In the genomic region with DNA sequence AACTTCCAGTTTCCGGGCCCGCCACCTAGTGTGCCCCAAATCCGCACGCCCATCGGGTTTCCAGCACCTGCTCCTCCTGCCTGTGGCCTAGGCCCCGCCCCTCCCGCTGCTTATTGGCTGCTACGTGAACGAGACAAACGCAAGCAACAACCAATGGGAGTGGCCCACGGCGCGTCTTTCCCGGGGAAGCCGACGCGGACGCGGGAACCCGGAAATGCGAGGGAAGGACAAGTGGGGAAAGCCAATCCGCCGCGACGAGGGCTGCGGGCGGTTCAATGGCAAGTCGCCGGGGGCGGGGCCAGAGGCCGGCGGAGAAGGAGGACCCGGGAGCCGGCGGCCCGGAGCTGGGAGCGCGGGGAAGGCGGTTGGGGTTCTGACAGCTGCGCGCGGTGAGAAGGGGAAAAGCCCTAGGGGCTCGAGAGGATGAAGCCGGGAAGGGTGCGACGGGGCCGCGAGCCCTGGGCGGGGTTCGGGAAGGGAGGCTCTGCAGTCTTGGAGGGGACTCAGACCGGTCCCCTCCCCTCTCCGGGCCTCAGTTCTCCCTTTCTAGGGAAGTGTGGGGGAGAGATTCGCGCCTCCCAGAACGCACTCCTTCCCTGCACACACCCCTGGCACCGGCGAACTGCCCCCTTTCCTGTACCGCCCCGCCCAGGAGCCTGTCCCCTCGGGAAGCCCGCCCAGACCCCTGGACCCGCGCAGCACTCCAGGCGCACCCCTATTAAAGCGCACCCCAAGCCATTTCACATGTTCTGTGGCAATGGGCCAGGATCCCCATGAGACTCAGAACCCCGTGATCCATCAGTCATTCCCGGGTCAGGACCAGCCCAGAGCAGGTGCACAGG, we compare ENCODE assay signal across 1 cellular context.
A peak's percentile ranks its signal among the peaks of the same experiment; 100 is the strongest.
TF ChIP-seq lines count a peak whose summit lies in the region.

A gene (plus strand): TSS at position 305 of the 842 bp plus-strand sequence. CDS start 1,696 bp downstream, outside the sequence.

TF ChIP-seq in HepG2, 621 proteins besides CTCF, POLR2A, EP300 and RAD21 (continued from another document and continues in another):
- TF ChIP-seq, protein P1, sequence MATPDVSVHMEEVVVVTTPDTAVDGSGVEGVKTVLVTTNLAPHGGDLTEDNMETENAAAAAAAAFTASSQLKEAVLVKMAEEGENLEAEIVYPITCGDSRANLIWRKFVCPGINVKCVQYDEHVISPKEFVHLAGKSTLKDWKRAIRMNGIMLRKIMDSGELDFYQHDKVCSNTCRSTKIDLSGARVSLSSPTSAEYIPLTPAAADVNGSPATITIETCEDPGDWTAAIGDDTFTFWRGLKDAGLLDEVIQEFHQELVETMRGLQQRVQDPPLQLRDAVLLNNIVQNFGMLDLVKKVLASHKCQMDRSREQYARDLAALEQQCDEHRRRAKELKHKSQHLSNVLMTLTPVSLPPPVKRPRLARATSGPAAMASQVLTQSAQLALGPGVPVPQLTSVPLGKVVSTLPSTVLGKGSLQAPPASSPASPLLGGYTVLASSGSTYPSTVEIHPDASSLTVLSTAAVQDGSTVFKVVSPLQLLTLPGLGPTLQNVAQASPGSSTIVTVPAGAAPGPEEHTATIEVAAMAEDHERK (CRISPR knock-in tag; IDR thresholded peaks at IDR 0.05; ENCODE audit: low read depth), result no peak
- TF ChIP-seq PTBP1 (IDR thresholded peaks at IDR 0.05; ENCODE audit: low read depth, low read length, poor library complexity, severe bottlenecking) (no peak), EED (CRISPR knock-in tag; IDR thresholded peaks at IDR 0.05) (no peak), SRY (CRISPR knock-in tag; IDR thresholded peaks at IDR 0.05) (no peak), NFATC3 (CRISPR knock-in tag; IDR thresholded peaks at IDR 0.05) (no peak), MAZ (IDR thresholded peaks at IDR 0.05; ENCODE audit: borderline replicate concordance, low read depth, low read length) (peak; percentile 63; the same call in 1 of the 2 replicates), MAZ (CRISPR knock-in tag; IDR thresholded peaks at IDR 0.05; ENCODE audit: low read depth) (peak; percentile 69; the same call in 1 of the 2 replicates), ISX (CRISPR knock-in tag; conservative IDR thresholded peaks at IDR 0.05) (0 out of 2 replicates have a peak, but pooled peaks have one; percentile 62), MZF1 (CRISPR knock-in tag; IDR thresholded peaks at IDR 0.05; ENCODE audit: borderline replicate concordance) (no peak), HOXA9 (CRISPR knock-in tag; IDR thresholded peaks at IDR 0.05; ENCODE audit: borderline replicate concordance) (no peak), STAT5B (CRISPR knock-in tag; IDR thresholded peaks at IDR 0.05) (no peak), SSRP1 (CRISPR knock-in tag; IDR thresholded peaks at IDR 0.05) (no peak), CREB1 (IDR thresholded peaks at IDR 0.05) (peak; percentile 91), CREB1 (CRISPR knock-in tag; IDR thresholded peaks at IDR 0.05) (peak; percentile 92), ZNF879 (CRISPR knock-in tag; IDR thresholded peaks at IDR 0.05) (no peak), ZNF224 (CRISPR knock-in tag; IDR thresholded peaks at IDR 0.05) (no peak), ZNF256 (CRISPR knock-in tag; conservative IDR thresholded peaks at IDR 0.05) (peak; percentile 50; the same call in 1 of the 2 replicates), ZNF720 (CRISPR knock-in tag; IDR thresholded peaks at IDR 0.05) (no peak), RFX1 (IDR thresholded peaks at IDR 0.05) (no peak), NFYB (CRISPR knock-in tag; IDR thresholded peaks at IDR 0.05) (peak; percentile 97), ZNF44 (CRISPR knock-in tag; IDR thresholded peaks at IDR 0.05) (no peak), MTA3 (CRISPR knock-in tag; IDR thresholded peaks at IDR 0.05) (no peak), RXRA (CRISPR knock-in tag; IDR thresholded peaks at IDR 0.05) (no peak), ZNF615 (CRISPR knock-in tag; IDR thresholded peaks at IDR 0.05; ENCODE audit: borderline replicate concordance) (no peak), ZNF12 (CRISPR knock-in tag; IDR thresholded peaks at IDR 0.05) (no peak; the same call in 1 of the 2 replicates), CCAR2 (optimal IDR thresholded peaks at IDR 0.05; ENCODE audit: low read depth, low read length) (no peak)
- TF ChIP-seq, protein P2, sequence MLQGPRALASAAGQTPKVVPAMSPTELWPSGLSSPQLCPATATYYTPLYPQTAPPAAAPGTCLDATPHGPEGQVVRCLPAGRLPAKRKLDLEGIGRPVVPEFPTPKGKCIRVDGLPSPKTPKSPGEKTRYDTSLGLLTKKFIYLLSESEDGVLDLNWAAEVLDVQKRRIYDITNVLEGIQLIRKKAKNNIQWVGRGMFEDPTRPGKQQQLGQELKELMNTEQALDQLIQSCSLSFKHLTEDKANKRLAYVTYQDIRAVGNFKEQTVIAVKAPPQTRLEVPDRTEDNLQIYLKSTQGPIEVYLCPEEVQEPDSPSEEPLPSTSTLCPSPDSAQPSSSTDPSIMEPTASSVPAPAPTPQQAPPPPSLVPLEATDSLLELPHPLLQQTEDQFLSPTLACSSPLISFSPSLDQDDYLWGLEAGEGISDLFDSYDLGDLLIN (CRISPR knock-in tag; IDR thresholded peaks at IDR 0.05; ENCODE audit: borderline replicate concordance), result no peak
- TF ChIP-seq, protein P3, sequence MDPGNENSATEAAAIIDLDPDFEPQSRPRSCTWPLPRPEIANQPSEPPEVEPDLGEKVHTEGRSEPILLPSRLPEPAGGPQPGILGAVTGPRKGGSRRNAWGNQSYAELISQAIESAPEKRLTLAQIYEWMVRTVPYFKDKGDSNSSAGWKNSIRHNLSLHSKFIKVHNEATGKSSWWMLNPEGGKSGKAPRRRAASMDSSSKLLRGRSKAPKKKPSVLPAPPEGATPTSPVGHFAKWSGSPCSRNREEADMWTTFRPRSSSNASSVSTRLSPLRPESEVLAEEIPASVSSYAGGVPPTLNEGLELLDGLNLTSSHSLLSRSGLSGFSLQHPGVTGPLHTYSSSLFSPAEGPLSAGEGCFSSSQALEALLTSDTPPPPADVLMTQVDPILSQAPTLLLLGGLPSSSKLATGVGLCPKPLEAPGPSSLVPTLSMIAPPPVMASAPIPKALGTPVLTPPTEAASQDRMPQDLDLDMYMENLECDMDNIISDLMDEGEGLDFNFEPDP (CRISPR knock-in tag; conservative IDR thresholded peaks at IDR 0.05), result no peak
- TF ChIP-seq, protein P4, sequence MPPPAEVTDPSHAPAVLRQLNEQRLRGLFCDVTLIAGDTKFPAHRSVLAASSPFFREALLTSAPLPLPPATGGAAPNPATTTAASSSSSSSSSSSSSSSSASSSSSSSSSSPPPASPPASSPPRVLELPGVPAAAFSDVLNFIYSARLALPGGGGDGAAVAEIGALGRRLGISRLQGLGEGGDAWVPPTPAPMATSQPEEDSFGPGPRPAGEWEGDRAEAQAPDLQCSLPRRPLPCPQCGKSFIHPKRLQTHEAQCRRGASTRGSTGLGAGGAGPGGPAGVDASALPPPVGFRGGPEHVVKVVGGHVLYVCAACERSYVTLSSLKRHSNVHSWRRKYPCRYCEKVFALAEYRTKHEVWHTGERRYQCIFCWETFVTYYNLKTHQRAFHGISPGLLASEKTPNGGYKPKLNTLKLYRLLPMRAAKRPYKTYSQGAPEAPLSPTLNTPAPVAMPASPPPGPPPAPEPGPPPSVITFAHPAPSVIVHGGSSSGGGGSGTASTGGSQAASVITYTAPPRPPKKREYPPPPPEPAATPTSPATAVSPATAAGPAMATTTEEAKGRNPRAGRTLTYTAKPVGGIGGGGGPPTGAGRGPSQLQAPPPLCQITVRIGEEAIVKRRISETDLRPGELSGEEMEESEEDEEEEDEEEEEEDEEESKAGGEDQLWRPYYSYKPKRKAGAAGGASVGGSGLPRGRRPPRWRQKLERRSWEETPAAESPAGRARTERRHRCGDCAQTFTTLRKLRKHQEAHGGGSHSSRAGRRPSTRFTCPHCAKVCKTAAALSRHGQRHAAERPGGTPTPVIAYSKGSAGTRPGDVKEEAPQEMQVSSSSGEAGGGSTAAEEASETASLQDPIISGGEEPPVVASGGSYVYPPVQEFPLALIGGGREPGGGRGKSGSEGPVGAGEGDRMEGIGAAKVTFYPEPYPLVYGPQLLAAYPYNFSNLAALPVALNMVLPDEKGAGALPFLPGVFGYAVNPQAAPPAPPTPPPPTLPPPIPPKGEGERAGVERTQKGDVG (CRISPR knock-in tag; IDR thresholded peaks at IDR 0.05; ENCODE audit: borderline replicate concordance), result no peak
- TF ChIP-seq, protein P5, sequence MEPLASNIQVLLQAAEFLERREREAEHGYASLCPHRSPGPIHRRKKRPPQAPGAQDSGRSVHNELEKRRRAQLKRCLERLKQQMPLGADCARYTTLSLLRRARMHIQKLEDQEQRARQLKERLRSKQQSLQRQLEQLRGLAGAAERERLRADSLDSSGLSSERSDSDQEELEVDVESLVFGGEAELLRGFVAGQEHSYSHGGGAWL (CRISPR knock-in tag; IDR thresholded peaks at IDR 0.05), result no peak
- TF ChIP-seq, protein P6, sequence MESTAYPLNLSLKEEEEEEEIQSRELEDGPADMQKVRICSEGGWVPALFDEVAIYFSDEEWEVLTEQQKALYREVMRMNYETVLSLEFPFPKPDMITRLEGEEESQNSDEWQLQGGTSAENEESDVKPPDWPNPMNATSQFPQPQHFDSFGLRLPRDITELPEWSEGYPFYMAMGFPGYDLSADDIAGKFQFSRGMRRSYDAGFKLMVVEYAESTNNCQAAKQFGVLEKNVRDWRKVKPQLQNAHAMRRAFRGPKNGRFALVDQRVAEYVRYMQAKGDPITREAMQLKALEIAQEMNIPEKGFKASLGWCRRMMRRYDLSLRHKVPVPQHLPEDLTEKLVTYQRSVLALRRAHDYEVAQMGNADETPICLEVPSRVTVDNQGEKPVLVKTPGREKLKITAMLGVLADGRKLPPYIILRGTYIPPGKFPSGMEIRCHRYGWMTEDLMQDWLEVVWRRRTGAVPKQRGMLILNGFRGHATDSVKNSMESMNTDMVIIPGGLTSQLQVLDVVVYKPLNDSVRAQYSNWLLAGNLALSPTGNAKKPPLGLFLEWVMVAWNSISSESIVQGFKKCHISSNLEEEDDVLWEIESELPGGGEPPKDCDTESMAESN (CRISPR knock-in tag; conservative IDR thresholded peaks at IDR 0.05), result no peak; the same call in 1 of the 2 replicates
- TF ChIP-seq, protein P7, sequence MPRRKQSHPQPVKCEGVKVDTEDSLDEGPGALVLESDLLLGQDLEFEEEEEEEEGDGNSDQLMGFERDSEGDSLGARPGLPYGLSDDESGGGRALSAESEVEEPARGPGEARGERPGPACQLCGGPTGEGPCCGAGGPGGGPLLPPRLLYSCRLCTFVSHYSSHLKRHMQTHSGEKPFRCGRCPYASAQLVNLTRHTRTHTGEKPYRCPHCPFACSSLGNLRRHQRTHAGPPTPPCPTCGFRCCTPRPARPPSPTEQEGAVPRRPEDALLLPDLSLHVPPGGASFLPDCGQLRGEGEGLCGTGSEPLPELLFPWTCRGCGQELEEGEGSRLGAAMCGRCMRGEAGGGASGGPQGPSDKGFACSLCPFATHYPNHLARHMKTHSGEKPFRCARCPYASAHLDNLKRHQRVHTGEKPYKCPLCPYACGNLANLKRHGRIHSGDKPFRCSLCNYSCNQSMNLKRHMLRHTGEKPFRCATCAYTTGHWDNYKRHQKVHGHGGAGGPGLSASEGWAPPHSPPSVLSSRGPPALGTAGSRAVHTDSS (CRISPR knock-in tag; conservative IDR thresholded peaks at IDR 0.05), result no peak
- TF ChIP-seq, protein P8, sequence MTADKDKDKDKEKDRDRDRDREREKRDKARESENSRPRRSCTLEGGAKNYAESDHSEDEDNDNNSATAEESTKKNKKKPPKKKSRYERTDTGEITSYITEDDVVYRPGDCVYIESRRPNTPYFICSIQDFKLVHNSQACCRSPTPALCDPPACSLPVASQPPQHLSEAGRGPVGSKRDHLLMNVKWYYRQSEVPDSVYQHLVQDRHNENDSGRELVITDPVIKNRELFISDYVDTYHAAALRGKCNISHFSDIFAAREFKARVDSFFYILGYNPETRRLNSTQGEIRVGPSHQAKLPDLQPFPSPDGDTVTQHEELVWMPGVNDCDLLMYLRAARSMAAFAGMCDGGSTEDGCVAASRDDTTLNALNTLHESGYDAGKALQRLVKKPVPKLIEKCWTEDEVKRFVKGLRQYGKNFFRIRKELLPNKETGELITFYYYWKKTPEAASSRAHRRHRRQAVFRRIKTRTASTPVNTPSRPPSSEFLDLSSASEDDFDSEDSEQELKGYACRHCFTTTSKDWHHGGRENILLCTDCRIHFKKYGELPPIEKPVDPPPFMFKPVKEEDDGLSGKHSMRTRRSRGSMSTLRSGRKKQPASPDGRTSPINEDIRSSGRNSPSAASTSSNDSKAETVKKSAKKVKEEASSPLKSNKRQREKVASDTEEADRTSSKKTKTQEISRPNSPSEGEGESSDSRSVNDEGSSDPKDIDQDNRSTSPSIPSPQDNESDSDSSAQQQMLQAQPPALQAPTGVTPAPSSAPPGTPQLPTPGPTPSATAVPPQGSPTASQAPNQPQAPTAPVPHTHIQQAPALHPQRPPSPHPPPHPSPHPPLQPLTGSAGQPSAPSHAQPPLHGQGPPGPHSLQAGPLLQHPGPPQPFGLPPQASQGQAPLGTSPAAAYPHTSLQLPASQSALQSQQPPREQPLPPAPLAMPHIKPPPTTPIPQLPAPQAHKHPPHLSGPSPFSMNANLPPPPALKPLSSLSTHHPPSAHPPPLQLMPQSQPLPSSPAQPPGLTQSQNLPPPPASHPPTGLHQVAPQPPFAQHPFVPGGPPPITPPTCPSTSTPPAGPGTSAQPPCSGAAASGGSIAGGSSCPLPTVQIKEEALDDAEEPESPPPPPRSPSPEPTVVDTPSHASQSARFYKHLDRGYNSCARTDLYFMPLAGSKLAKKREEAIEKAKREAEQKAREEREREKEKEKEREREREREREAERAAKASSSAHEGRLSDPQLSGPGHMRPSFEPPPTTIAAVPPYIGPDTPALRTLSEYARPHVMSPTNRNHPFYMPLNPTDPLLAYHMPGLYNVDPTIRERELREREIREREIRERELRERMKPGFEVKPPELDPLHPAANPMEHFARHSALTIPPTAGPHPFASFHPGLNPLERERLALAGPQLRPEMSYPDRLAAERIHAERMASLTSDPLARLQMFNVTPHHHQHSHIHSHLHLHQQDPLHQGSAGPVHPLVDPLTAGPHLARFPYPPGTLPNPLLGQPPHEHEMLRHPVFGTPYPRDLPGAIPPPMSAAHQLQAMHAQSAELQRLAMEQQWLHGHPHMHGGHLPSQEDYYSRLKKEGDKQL (CRISPR knock-in tag; IDR thresholded peaks at IDR 0.05; ENCODE audit: low read depth), result no peak
- TF ChIP-seq, protein P9, sequence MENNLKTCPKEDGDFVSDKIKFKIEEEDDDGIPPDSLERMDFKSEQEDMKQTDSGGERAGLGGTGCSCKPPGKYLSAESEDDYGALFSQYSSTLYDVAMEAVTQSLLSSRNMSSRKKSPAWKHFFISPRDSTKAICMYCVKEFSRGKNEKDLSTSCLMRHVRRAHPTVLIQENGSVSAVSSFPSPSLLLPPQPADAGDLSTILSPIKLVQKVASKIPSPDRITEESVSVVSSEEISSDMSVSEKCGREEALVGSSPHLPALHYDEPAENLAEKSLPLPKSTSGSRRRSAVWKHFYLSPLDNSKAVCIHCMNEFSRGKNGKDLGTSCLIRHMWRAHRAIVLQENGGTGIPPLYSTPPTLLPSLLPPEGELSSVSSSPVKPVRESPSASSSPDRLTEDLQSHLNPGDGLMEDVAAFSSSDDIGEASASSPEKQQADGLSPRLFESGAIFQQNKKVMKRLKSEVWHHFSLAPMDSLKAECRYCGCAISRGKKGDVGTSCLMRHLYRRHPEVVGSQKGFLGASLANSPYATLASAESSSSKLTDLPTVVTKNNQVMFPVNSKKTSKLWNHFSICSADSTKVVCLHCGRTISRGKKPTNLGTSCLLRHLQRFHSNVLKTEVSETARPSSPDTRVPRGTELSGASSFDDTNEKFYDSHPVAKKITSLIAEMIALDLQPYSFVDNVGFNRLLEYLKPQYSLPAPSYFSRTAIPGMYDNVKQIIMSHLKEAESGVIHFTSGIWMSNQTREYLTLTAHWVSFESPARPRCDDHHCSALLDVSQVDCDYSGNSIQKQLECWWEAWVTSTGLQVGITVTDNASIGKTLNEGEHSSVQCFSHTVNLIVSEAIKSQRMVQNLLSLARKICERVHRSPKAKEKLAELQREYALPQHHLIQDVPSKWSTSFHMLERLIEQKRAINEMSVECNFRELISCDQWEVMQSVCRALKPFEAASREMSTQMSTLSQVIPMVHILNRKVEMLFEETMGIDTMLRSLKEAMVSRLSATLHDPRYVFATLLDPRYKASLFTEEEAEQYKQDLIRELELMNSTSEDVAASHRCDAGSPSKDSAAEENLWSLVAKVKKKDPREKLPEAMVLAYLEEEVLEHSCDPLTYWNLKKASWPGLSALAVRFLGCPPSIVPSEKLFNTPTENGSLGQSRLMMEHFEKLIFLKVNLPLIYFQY (CRISPR knock-in tag; IDR thresholded peaks at IDR 0.05; ENCODE audit: borderline replicate concordance), result no peak
